ENCODE assay signal across 9 cellular contexts in genomic region chr17:8001976-8002645, GRCh38. TPM values are rescaled to one million over a fixed set of nuclear protein-coding genes. Genes with fewer than 3 reads are reported as not detected.
DNase-seq lines count a peak whose midpoint lies in the region; ATAC-seq and TF ChIP-seq lines count a peak whose summit lies in the region.
"Had no signal": no experiment of that assay in that cellular context is flagged by ENCODE, and none has a peak within 500 bp of the region (broad histone marks: within the 10 kb centered on the region; RNA-seq: fewer than 3 reads in every experiment).

GUCY2D (plus strand) TSS chr17:8002615; CDS start chr17:8003048, 433 bp downstream.

- H3K27me3 ChIP-seq in BLaER1 treated with 17β-estradiol and CSF1 and Interleukin-3, amounts not matched to agents 10 nM and 100 nM, result peaks cover 34 to 69% (median 59%) of the 10 kb centered on the region in 11 experiments
- peaks cover 56% of the 10 kb centered on the region for H3K27me3 ChIP-seq in HUES6 (ENCODE audit: control insufficient read depth, insufficient read depth, low read length)

- peaks cover 15 to 27% (median 21%) of the 10 kb centered on the region in 10 experiments for H3K4me1 ChIP-seq in BLaER1 treated with 17β-estradiol and CSF1 and Interleukin-3, amounts not matched to agents 10 nM and 100 nM
- no peaks in the 10 kb centered on the region for H3K4me1 ChIP-seq in HUES6 (ENCODE audit: control insufficient read depth, insufficient read depth, low read length)

- H3K27ac ChIP-seq in BLaER1 treated with 17β-estradiol and CSF1 and Interleukin-3, amounts not matched to agents 10 nM and 100 nM, result no peak within 1 kb of the TSS
- H3K27ac ChIP-seq in HUES6 (ENCODE audit: low read depth, low read length) (no peak within 1 kb of the TSS), coronary artery (no peak within 1 kb of the TSS)

- no peaks in the 10 kb centered on the region for H3K36me3 ChIP-seq in BLaER1 treated with 17β-estradiol and CSF1 and Interleukin-3, amounts not matched to agents 10 nM and 100 nM
- H3K36me3 ChIP-seq in HUES6 (ENCODE audit: control insufficient read depth, insufficient read depth, low read length), result no peaks in the 10 kb centered on the region

- ATAC-seq in natural killer cell, result peak in 1 of 3 donors; percentile 46
- no peak for ATAC-seq in GM19452 (IDR thresholded peaks at IDR 0.05; ENCODE audit: unreplicated experiment)
- no peak for ATAC-seq in activated CD4-positive, alpha-beta T cell treated with anti-CD3 and anti-CD28 coated beads for 36 hours

- no peaks in the 10 kb centered on the region for H3K36me3 Mint-ChIP-seq in natural killer cell
- H3K36me3 Mint-ChIP-seq in activated CD4-positive, alpha-beta T cell treated with anti-CD3 and anti-CD28 coated beads for 36 hours (ENCODE audit: low read depth), result no peaks in the 10 kb centered on the region

- peak within 1 kb of the TSS in 5 of 10 experiments; percentile 22 to 47 (median 34); a peak in 7 of 20 replicates for H3K4me3 ChIP-seq in BLaER1 treated with 17β-estradiol and CSF1 and Interleukin-3, amounts not matched to agents 10 nM and 100 nM
- H3K4me3 ChIP-seq in HUES6 (ENCODE audit: low read depth, low read length) (peak within 1 kb of the TSS; percentile 51), coronary artery (peak within 1 kb of the TSS; percentile 64)

- POLR2A ChIA-PET in activated CD4-positive, alpha-beta T cell treated with anti-CD3 and anti-CD28 coated beads for 36 hours (lab: Charles Lee), result no interaction called here

- H3K9me3 Mint-ChIP-seq in natural killer cell, result no peaks in the 10 kb centered on the region
- H3K9me3 Mint-ChIP-seq in activated CD4-positive, alpha-beta T cell treated with anti-CD3 and anti-CD28 coated beads for 36 hours (ENCODE audit: low read depth), result no peaks in the 10 kb centered on the region

- intact Hi-C loops in natural killer cell (cut with micrococcal nuclease), result no loop called here
- intact Hi-C loops in activated CD4-positive, alpha-beta T cell treated with anti-CD3 and anti-CD28 coated beads for 36 hours (cut with DNase I, micrococcal nuclease), result no loop called here

- H3K9me3 ChIP-seq in BLaER1 treated with 17β-estradiol and CSF1 and Interleukin-3, amounts not matched to agents 10 nM and 100 nM (replicated peaks in 1 of 11), result peaks cover 0 to 11% (median 6%) of the 10 kb centered on the region in 11 experiments; a peak in 11 of 22 replicates
- no peaks in the 10 kb centered on the region for H3K9me3 ChIP-seq in HUES6 (ENCODE audit: control insufficient read depth, insufficient read depth, low read depth, low read length)

- H3K9ac ChIP-seq in BLaER1 treated with 17β-estradiol and CSF1 and Interleukin-3, amounts not matched to agents 10 nM and 100 nM, result peak within 1 kb of the TSS in 3 of 11 experiments; percentile 0 to 30 (median 5); a peak in 2 of 22 replicates
- no peak within 1 kb of the TSS for H3K9ac ChIP-seq in HUES6 (ENCODE audit: low read length)

- H3K27me3 Mint-ChIP-seq in natural killer cell (ENCODE audit: low read depth in 2 of 2), result peaks cover 46 to 52% of the 10 kb centered on the region in 2 donors
- peaks cover 38% of the 10 kb centered on the region for H3K27me3 Mint-ChIP-seq in activated CD4-positive, alpha-beta T cell treated with anti-CD3 and anti-CD28 coated beads for 36 hours

- CTCF ChIA-PET in activated CD4-positive, alpha-beta T cell treated with anti-CD3 and anti-CD28 coated beads for 36 hours (lab: Charles Lee), result interaction anchor here (0.6 to 2.8 kb wide), 10 partner anchors 9 to 117 kb away, joined by 3 to 32 read pairs (median 5); no protein-coding TSS in a partner anchor

- peaks cover 7 to 12% of the 10 kb centered on the region in 2 donors for H3K4me1 Mint-ChIP-seq in natural killer cell
- H3K4me1 Mint-ChIP-seq in activated CD4-positive, alpha-beta T cell treated with anti-CD3 and anti-CD28 coated beads for 36 hours, result peaks cover 8% of the 10 kb centered on the region

- peak within 1 kb of the TSS; percentile 46 to 86 (median 65) for H3K4me2 ChIP-seq in BLaER1 treated with 17β-estradiol and CSF1 and Interleukin-3, amounts not matched to agents 10 nM and 100 nM

- TF ChIP-seq CTCF in coronary artery (IDR thresholded peaks at IDR 0.05) (no peak), natural killer cell (IDR thresholded peaks at IDR 0.05) (no peak)

- H4K20me1 ChIP-seq in BLaER1 treated with 17β-estradiol and CSF1 and Interleukin-3, amounts not matched to agents 10 nM and 100 nM, result no peaks in the 10 kb centered on the region; a peak in 1 of 22 replicates

- DNase-seq in coronary artery (ENCODE audit: low spot score) (peak; percentile 69), natural killer cell (no peak), glomerular visceral epithelial cell (ENCODE audit: extremely low spot score) (no peak)
- DNase-seq in stimulated activated CD4-positive, alpha-beta T cell treated with anti-CD3 and anti-CD28 coated beads, Interleukin-12 subunit alpha, Interleukin-12 subunit beta, amount 100 ng/mL, for 4 hours, result no peak
- no peak for DNase-seq in activated CD4-positive, alpha-beta T cell treated with anti-CD3 and anti-CD28 coated beads for 36 hours

- peak within 1 kb of the TSS; percentile 61 for H3K4me3 Mint-ChIP-seq in natural killer cell
- H3K4me3 Mint-ChIP-seq in activated CD4-positive, alpha-beta T cell treated with anti-CD3 and anti-CD28 coated beads for 36 hours, result no peak within 1 kb of the TSS

- no peak within 1 kb of the TSS for H3K27ac Mint-ChIP-seq in natural killer cell
- no peak within 1 kb of the TSS for H3K27ac Mint-ChIP-seq in activated CD4-positive, alpha-beta T cell treated with anti-CD3 and anti-CD28 coated beads for 36 hours

RNA-seq across cellular contexts. Expression of gene GUCY2D, which starts in this region (rescaled TPM):
- total RNA-seq in natural killer cell, result not detected
- total RNA-seq in activated CD4-positive, alpha-beta T cell treated with anti-CD3 and anti-CD28 coated beads for 36 hours, result not detected
- total RNA-seq: fibroblast of villous mesenchyme had no signal
